8 cellular contexts compared by ENCODE assay signal in genomic region chr11:67390947-67391303, GRCh38. TPM values are rescaled to one million over a fixed set of nuclear protein-coding genes. Genes with fewer than 3 reads are reported as not detected.
DNase-seq lines count a peak whose midpoint lies in the region; ATAC-seq and TF ChIP-seq lines count a peak whose summit lies in the region.

No MANE protein-coding gene starts in this region.

- peak overlapping the region; percentile 82 to 87 for H3K4me3 Mint-ChIP-seq in effector memory CD8-positive, alpha-beta T cell
- peak overlapping the region; percentile 86 for H3K4me3 Mint-ChIP-seq in nephron progenitor cell

- TF ChIP-seq CTCF in BJ (IDR thresholded peaks at IDR 0.05; ENCODE audit: insufficient read depth, low read depth, low read length) = no peak
- no peak for TF ChIP-seq CTCF in NB4 (IDR thresholded peaks at IDR 0.05; ENCODE audit: low read depth, low read length)
- TF ChIP-seq CTCF in nephron progenitor cell (IDR thresholded peaks at IDR 0.05) = no peak

- H3K27me3 Mint-ChIP-seq in effector memory CD8-positive, alpha-beta T cell = no peaks in the 10 kb centered on the region
- peaks cover 6% of the 10 kb centered on the region for H3K27me3 Mint-ChIP-seq in nephron progenitor cell (ENCODE audit: low read depth, poor library complexity)

- H3K4me3 ChIP-seq in BJ (ENCODE audit: low read depth, low read length) (peak overlapping the region; percentile 92), NB4 (ENCODE audit: low read depth, low read length) (peak overlapping the region; percentile 91)

- CTCF ChIA-PET in BJ (lab: Yijun Ruan, JAX) = interaction anchor here (0.6 to 24.6 kb wide), 10 partner anchors 9 to 192 kb away, joined by 3 to 892 read pairs (median 6); partner anchors contain the start of genes GSTP1, PITPNM1, POLD4 and PPP1CA

- peaks cover 6% of the 10 kb centered on the region for H3K36me3 ChIP-seq in BJ (ENCODE audit: control insufficient read depth, insufficient read depth, low read length)

- DNase-seq in BJ (ENCODE audit: low read depth) (no peak), NB4 (ENCODE audit: low read depth) (no peak), nephron progenitor cell (no peak)
- DNase-seq in effector memory CD8-positive, alpha-beta T cell = no peak

- H3K27ac Mint-ChIP-seq in effector memory CD8-positive, alpha-beta T cell = peak overlapping the region; percentile 86 to 90
- H3K27ac Mint-ChIP-seq in nephron progenitor cell = peak overlapping the region; percentile 96

- ATAC-seq in effector memory CD8-positive, alpha-beta T cell (replicated peaks) = no peak
- ATAC-seq in HG02798 (IDR thresholded peaks at IDR 0.05; ENCODE audit: poor library complexity, unreplicated experiment) (no peak), HG02884 (IDR thresholded peaks at IDR 0.05; ENCODE audit: unreplicated experiment) (no peak), GM18520 (IDR thresholded peaks at IDR 0.05; ENCODE audit: unreplicated experiment) (no peak), HG03097 (IDR thresholded peaks at IDR 0.05; ENCODE audit: low FRiP score, unreplicated experiment) (no peak)

- H3K9me3 Mint-ChIP-seq in effector memory CD8-positive, alpha-beta T cell = no peaks in the 10 kb centered on the region
- no peaks in the 10 kb centered on the region for H3K9me3 Mint-ChIP-seq in nephron progenitor cell

- no peaks in the 10 kb centered on the region; the same call in 1 of the 2 replicates for H3K27me3 ChIP-seq in BJ (ENCODE audit: control insufficient read depth, insufficient read depth, low read length)

- POLR2A ChIA-PET in BJ (lab: Charles Lee) = interaction anchor here (1.5 kb wide), 1 partner anchor 11 kb away, joined by 9 read pairs; the partner anchor contains the start of gene PPP1CA

- no peak for TF ChIP-seq POLR2A in NB4 (IDR thresholded peaks at IDR 0.05; ENCODE audit: extremely low read depth, insufficient read length)

- peaks cover 30% of the 10 kb centered on the region for H3K36me3 Mint-ChIP-seq in effector memory CD8-positive, alpha-beta T cell (ENCODE audit: insufficient read depth)
- peaks cover 5% of the 10 kb centered on the region for H3K36me3 Mint-ChIP-seq in nephron progenitor cell (ENCODE audit: low read depth)

- H3K4me1 Mint-ChIP-seq in effector memory CD8-positive, alpha-beta T cell (ENCODE audit: low read depth in 2 of 2) = peaks cover 25 to 31% of the 10 kb centered on the region in 2 donors
- H3K4me1 Mint-ChIP-seq in nephron progenitor cell = peaks cover 47% of the 10 kb centered on the region

RNA-seq across cellular contexts. Expression of gene RAD9A, which starts 0.9 kb away (rescaled TPM):
- 5.9 and 10.7 TPM in 2 replicates for polyA plus RNA-seq in BJ (2011; rRNA removed)
- 1.9 and 2.5 TPM in 2 replicates for polyA minus RNA-seq in BJ (2011; rRNA and poly(A)+ RNA removed)

RNA-seq across cellular contexts. Expression of gene PPP1CA, which starts 10.7 kb away (rescaled TPM):
- 146 and 233 TPM in 2 replicates for polyA plus RNA-seq in BJ (2011; rRNA removed)
- polyA minus RNA-seq in BJ (2011; rRNA and poly(A)+ RNA removed) = 104 and 141 TPM in 2 replicates

RNA-seq across cellular contexts. Expression of gene TBC1D10C, which starts 13.0 kb away (rescaled TPM):
- not detected in 2 replicates for polyA plus RNA-seq in BJ (2011; rRNA removed)
- polyA minus RNA-seq in BJ (2011; rRNA and poly(A)+ RNA removed) = not detected in 2 replicates

RNA-seq across cellular contexts. Expression of gene CLCF1, which starts 17.5 kb away (rescaled TPM):
- 13.9 and 21.3 TPM in 2 replicates for polyA plus RNA-seq in BJ (2011; rRNA removed)
- 9.8 and 11.6 TPM in 2 replicates for polyA minus RNA-seq in BJ (2011; rRNA and poly(A)+ RNA removed)

RNA-seq across cellular contexts. Expression of gene CARNS1, which starts 24.6 kb away (rescaled TPM):
- polyA plus RNA-seq in BJ (2011; rRNA removed) = 0.07 and 0.12 TPM in 2 replicates
- 0.10 TPM in 1 of 2 replicates, not detected in the other for polyA minus RNA-seq in BJ (2011; rRNA and poly(A)+ RNA removed)
